ENCODE assay signal across 1 cellular context in genomic region chr22:21605887-21606564, GRCh38.
TF ChIP-seq lines count a peak whose summit lies in the region.

No MANE protein-coding gene starts in this region.

TF ChIP-seq in K562, 482 proteins besides CTCF, POLR2A, EP300 and RAD21 (continued from another document):
- TF ChIP-seq ZNF398 (CRISPR knock-in tag; IDR thresholded peaks at IDR 0.05) (no peak), ZNF695 (CRISPR knock-in tag; IDR thresholded peaks at IDR 0.05) (no peak), XRCC5 (IDR thresholded peaks at IDR 0.05; ENCODE audit: low read depth, low read length) (peak; percentile 8; the same call in 1 of the 2 replicates), ZNF121 (CRISPR knock-in tag; conservative IDR thresholded peaks at IDR 0.05) (peak; percentile 79), FOXA3 (CRISPR knock-in tag; conservative IDR thresholded peaks at IDR 0.05 in 1 of 2, IDR thresholded peaks at IDR 0.05 in 1 of 2) (peak in 1 of 2 experiments; percentile 68; a peak in 1 of 4 replicates)
